Comparison of ENCODE assay signal across 1 cellular context in the genomic region with DNA sequence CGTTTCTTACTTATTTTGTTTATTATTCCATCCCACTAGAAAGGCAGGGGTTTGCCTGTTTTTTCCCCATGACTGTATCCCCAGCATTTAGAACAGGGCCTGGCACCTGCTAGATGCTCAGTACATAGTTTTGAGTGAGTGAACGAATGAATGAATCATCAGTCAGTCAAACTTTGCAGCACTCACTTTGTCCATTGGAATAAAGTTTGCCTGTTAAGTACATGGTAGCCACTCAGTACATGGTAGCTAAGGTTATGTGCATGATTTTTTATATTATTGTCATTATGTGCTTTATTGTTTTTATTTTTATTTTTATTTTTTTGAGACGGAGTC.
TF ChIP-seq lines count a peak whose summit lies in the region.

No MANE protein-coding gene starts in this region.

TF ChIP-seq in IMR-90, 13 proteins besides CTCF, POLR2A, EP300 and RAD21:
- TF ChIP-seq, protein P1, sequence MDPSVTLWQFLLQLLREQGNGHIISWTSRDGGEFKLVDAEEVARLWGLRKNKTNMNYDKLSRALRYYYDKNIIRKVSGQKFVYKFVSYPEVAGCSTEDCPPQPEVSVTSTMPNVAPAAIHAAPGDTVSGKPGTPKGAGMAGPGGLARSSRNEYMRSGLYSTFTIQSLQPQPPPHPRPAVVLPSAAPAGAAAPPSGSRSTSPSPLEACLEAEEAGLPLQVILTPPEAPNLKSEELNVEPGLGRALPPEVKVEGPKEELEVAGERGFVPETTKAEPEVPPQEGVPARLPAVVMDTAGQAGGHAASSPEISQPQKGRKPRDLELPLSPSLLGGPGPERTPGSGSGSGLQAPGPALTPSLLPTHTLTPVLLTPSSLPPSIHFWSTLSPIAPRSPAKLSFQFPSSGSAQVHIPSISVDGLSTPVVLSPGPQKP (IDR thresholded peaks at IDR 0.05; ENCODE audit: borderline replicate concordance, low read depth, low read length) = no peak
- no peak for TF ChIP-seq CEBPB (IDR thresholded peaks at IDR 0.05; ENCODE audit: low read depth, low read length)
- no peak for TF ChIP-seq CHD1 (IDR thresholded peaks at IDR 0.05; ENCODE audit: low read depth, low read length)
TF ChIP-seq in IMR-90: peak in this region for 0.
